ENCODE assay signal across 1 cellular context in genomic region chr9:76394023-76394895, GRCh38.
A peak's percentile ranks its signal among the peaks of the same experiment; 100 is the strongest.
TF ChIP-seq lines count a peak whose summit lies in the region.

TSS of gene RFK (minus strand) at chr9:76394426. CDS start at chr9:76394171, 255 bp downstream.

TF ChIP-seq in H1, 55 proteins besides CTCF, POLR2A, EP300 and RAD21 (continued from another document):
- TF ChIP-seq MAFK (IDR thresholded peaks at IDR 0.05; ENCODE audit: low read depth, low read length), result no peak
- no peak for TF ChIP-seq RXRA (IDR thresholded peaks at IDR 0.05; ENCODE audit: insufficient read depth, low read depth, low read length)
- no peak for TF ChIP-seq RFX5 (IDR thresholded peaks at IDR 0.05; ENCODE audit: borderline replicate concordance, low read depth, low read length)
- TF ChIP-seq CEBPB (IDR thresholded peaks at IDR 0.05; ENCODE audit: low read depth, low read length), result no peak
- no peak for TF ChIP-seq CBX8 (IDR thresholded peaks at IDR 0.05; ENCODE audit: borderline replicate concordance, low read depth, low read length)
- no peak for TF ChIP-seq SP1 (IDR thresholded peaks at IDR 0.05; ENCODE audit: low read depth, low read length)
- TF ChIP-seq GABPA (IDR thresholded peaks at IDR 0.05; ENCODE audit: borderline replicate concordance, insufficient read depth, low read length), result no peak
- no peak for TF ChIP-seq SIRT6 (IDR thresholded peaks at IDR 0.05; ENCODE audit: low read length)
- TF ChIP-seq SUZ12 (IDR thresholded peaks at IDR 0.05; ENCODE audit: low read length), result no peak
- TF ChIP-seq BRCA1 (IDR thresholded peaks at IDR 0.05; ENCODE audit: low read depth, low read length), result no peak
- no peak for TF ChIP-seq ZNF274 (IDR thresholded peaks at IDR 0.05; ENCODE audit: borderline replicate concordance, extremely low read depth, low read length)
- no peak for TF ChIP-seq BCL11A (IDR thresholded peaks at IDR 0.05; ENCODE audit: low read depth in 2 of 2, low read length in 2 of 2)
- TF ChIP-seq JUND (IDR thresholded peaks at IDR 0.05; ENCODE audit: low read length), result no peak
- TF ChIP-seq POU5F1 (IDR thresholded peaks at IDR 0.05; ENCODE audit: low read depth, low read length), result no peak
- no peak for TF ChIP-seq NANOG (IDR thresholded peaks at IDR 0.05; ENCODE audit: insufficient read depth, low read depth, low read length, poor library complexity, severe bottlenecking)
- no peak for TF ChIP-seq SRF (IDR thresholded peaks at IDR 0.05; ENCODE audit: low read depth, low read length)
- TF ChIP-seq RBBP5 (IDR thresholded peaks at IDR 0.05; ENCODE audit: borderline replicate concordance, low read depth, low read length), result peak; percentile 87; the same call in 1 of the 2 replicates
- TF ChIP-seq CHD1 (IDR thresholded peaks at IDR 0.05; ENCODE audit: low read depth, low read length), result no peak
- TF ChIP-seq MAX (IDR thresholded peaks at IDR 0.05), result peak; percentile 68
- TF ChIP-seq ATF3 (IDR thresholded peaks at IDR 0.05; ENCODE audit: insufficient read depth, low read depth, low read length), result 0 out of 2 replicates have a peak, but pooled peaks have one; percentile 41
- no peak; the same call in 1 of the 2 replicates for TF ChIP-seq EGR1 (IDR thresholded peaks at IDR 0.05; ENCODE audit: borderline replicate concordance, low read depth, low read length)
- no peak for TF ChIP-seq FOSL1 (IDR thresholded peaks at IDR 0.05; ENCODE audit: insufficient read depth, low read depth, low read length)
- TF ChIP-seq E2F6 (IDR thresholded peaks at IDR 0.05), result peak; percentile 89; the same call in 1 of the 2 replicates
- 0 out of 2 replicates have a peak, but pooled peaks have one; percentile 65 for TF ChIP-seq TCF12 (IDR thresholded peaks at IDR 0.05; ENCODE audit: low read depth, low read length)
- peak; percentile 72 for TF ChIP-seq KDM4A (IDR thresholded peaks at IDR 0.05; ENCODE audit: low read depth, low read length, severe bottlenecking)
- TF ChIP-seq EZH2 (IDR thresholded peaks at IDR 0.05; ENCODE audit: low read depth, low read length, severe bottlenecking), result no peak
- TF ChIP-seq SAP30 (IDR thresholded peaks at IDR 0.05; ENCODE audit: insufficient read depth, insufficient replicate concordance, low read length), result no peak
- TF ChIP-seq SIN3A (conservative IDR thresholded peaks at IDR 0.05 in 1 of 2, IDR thresholded peaks at IDR 0.05 in 1 of 2; ENCODE audit: low read depth in 1 of 2, low read length in 2 of 2), result peak; percentile 50 to 73; a peak in 3 of 4 replicates
- TF ChIP-seq USF2 (IDR thresholded peaks at IDR 0.05; ENCODE audit: low read length), result peak; percentile 69
- TF ChIP-seq SIX5 (IDR thresholded peaks at IDR 0.05; ENCODE audit: low read depth, low read length), result no peak
- no peak for TF ChIP-seq SP4 (IDR thresholded peaks at IDR 0.05; ENCODE audit: low read length)
- no peak for TF ChIP-seq ATF2 (IDR thresholded peaks at IDR 0.05; ENCODE audit: low read length)
- TF ChIP-seq PHF8 (conservative IDR thresholded peaks at IDR 0.05; ENCODE audit: low read depth, low read length), result peak; percentile 71
- no peak for TF ChIP-seq CHD7 (IDR thresholded peaks at IDR 0.05; ENCODE audit: insufficient replicate concordance, low read length)
- peak; percentile 27; the same call in 1 of the 2 replicates for TF ChIP-seq CREB1 (IDR thresholded peaks at IDR 0.05)
- TF ChIP-seq CHD2 (IDR thresholded peaks at IDR 0.05; ENCODE audit: low read length), result 0 out of 2 replicates have a peak, but pooled peaks have one; percentile 29
- no peak for TF ChIP-seq RNF2 (IDR thresholded peaks at IDR 0.05; ENCODE audit: borderline replicate concordance, low read depth, low read length, missing control alignments, poor library complexity, severe bottlenecking)
- no peak for TF ChIP-seq KDM5A (IDR thresholded peaks at IDR 0.05; ENCODE audit: low read length)
- TF ChIP-seq NRF1 (IDR thresholded peaks at IDR 0.05; ENCODE audit: low read depth, low read length), result no peak
- no peak for TF ChIP-seq JUN (IDR thresholded peaks at IDR 0.05; ENCODE audit: low read depth, low read length)
- 0 out of 4 replicates have a peak, but pooled peaks of 1 of the 2 experiments have one; percentile 17 for TF ChIP-seq HDAC2 (IDR thresholded peaks at IDR 0.05; ENCODE audit: borderline replicate concordance in 1 of 2, low read depth in 2 of 2, low read length in 2 of 2)
- TF ChIP-seq SP2 (IDR thresholded peaks at IDR 0.05; ENCODE audit: low read length), result no peak
- peak; percentile 49; the same call in 1 of the 2 replicates for TF ChIP-seq KDM1A (IDR thresholded peaks at IDR 0.05; ENCODE audit: borderline replicate concordance, low read length)
